Comparison of ENCODE assay signal across 28 cellular contexts in genomic region chr10:85238676-85239075, GRCh38.
"Had no signal": no experiment of that assay in that cellular context is flagged by ENCODE, and none has a peak within 500 bp of the region (broad histone marks: within the 10 kb centered on the region; RNA-seq: fewer than 3 reads in every experiment).

No MANE protein-coding gene starts in this region.

- ATAC-seq: left colon; left lung; lower lobe of right lung; naive thymus-derived CD8-positive, alpha-beta T cell; right lobe of liver; stimulated activated naive B cell treated with anti-CD40 and anti-IgM and Interleukin-4, amounts not matched to agents 10 μg/mL and 1 μg/mL and 100 μg/mL, for 72 hours; stimulated activated naive CD8-positive, alpha-beta T cell treated with anti-CD3 and anti-CD28 coated beads, Interleukin-15, Interleukin-2, amounts not matched to agents 100 U/mL and 50 U/mL, for 24 hours had no signal

- H3K9me3 Mint-ChIP-seq: nephron, neural crest cell had no signal

- H3K27me3 ChIP-seq: left lung, neutrophil, right atrium auricular region, right lobe of liver, stomach, testis, thyroid gland, transverse colon, upper lobe of left lung, vagina had no signal

- H3K36me3 ChIP-seq: left lung, lower lobe of right lung, neutrophil, right atrium auricular region, right lobe of liver, stomach, thyroid gland, transverse colon, upper lobe of left lung, vagina had no signal

- H3K4me1 ChIP-seq: left lung, lower lobe of right lung, right atrium auricular region, stomach, testis, transverse colon, upper lobe of left lung, vagina had no signal

- H3K27ac Mint-ChIP-seq: naive thymus-derived CD8-positive, alpha-beta T cell; progenitor cell of endocrine pancreas; stimulated activated naive B cell treated with anti-CD40 and anti-IgM and Interleukin-4, amounts not matched to agents 10 μg/mL and 1 μg/mL and 100 μg/mL, for 72 hours had no signal

- H3K4me1 Mint-ChIP-seq: naive thymus-derived CD8-positive, alpha-beta T cell; neural crest cell; stimulated activated naive B cell treated with anti-CD40 and anti-IgM and Interleukin-4, amounts not matched to agents 10 μg/mL and 1 μg/mL and 100 μg/mL, for 72 hours had no signal

- H3K27ac ChIP-seq: left lung, lower lobe of right lung, neutrophil, right atrium auricular region, right lobe of liver, stomach, testis, transverse colon, upper lobe of left lung, vagina had no signal

- DNase-seq: hippocampal formation; kidney; left colon; lower lobe of right lung; mammary epithelial cell; mesenchymal stem cell; naive thymus-derived CD8-positive, alpha-beta T cell; occipital lobe; right lobe of liver; stimulated activated CD4-positive, alpha-beta T cell treated with anti-CD3 and anti-CD28 coated beads, Interleukin-1b, Interleukin-23, amount 100 ng/mL, for 48 hours; stimulated activated CD4-positive, alpha-beta T cell treated with anti-CD3 and anti-CD28 coated beads, Interleukin-2, amount 100 ng/mL, for 48 hours; stimulated activated CD4-positive, alpha-beta T cell treated with anti-CD3 and anti-CD28 coated beads, Interleukin-4, amount 100 ng/mL, for 4 hours; stimulated activated CD8-positive, alpha-beta memory T cell treated with anti-CD3 and anti-CD28 coated beads, Interleukin-4, amount 100 ng/mL, for 48 hours; stimulated activated naive B cell treated with anti-CD40 and anti-IgM and Interleukin-4, amounts not matched to agents 10 μg/mL and 1 μg/mL and 100 μg/mL, for 72 hours; stimulated activated naive CD8-positive, alpha-beta T cell treated with anti-CD3 and anti-CD28 coated beads, Interleukin-15, Interleukin-2, amounts not matched to agents 100 U/mL and 50 U/mL, for 24 hours; stomach; testis; transverse colon had no signal

- H3K4me3 Mint-ChIP-seq: naive thymus-derived CD8-positive, alpha-beta T cell; nephron; neural crest cell; stimulated activated naive B cell treated with anti-CD40 and anti-IgM and Interleukin-4, amounts not matched to agents 10 μg/mL and 1 μg/mL and 100 μg/mL, for 72 hours had no signal

- H3K9me3 ChIP-seq: left lung, lower lobe of right lung, neutrophil, right atrium auricular region, right lobe of liver, stomach, testis, thyroid gland, transverse colon, upper lobe of left lung, vagina had no signal

- H3K36me3 Mint-ChIP-seq: naive thymus-derived CD8-positive, alpha-beta T cell; stimulated activated naive B cell treated with anti-CD40 and anti-IgM and Interleukin-4, amounts not matched to agents 10 μg/mL and 1 μg/mL and 100 μg/mL, for 72 hours had no signal

- H3K4me3 ChIP-seq: left lung, lower lobe of right lung, right atrium auricular region, right lobe of liver, smooth muscle cell, stomach, thyroid gland, transverse colon, upper lobe of left lung, vagina had no signal

- H3K4me2 ChIP-seq: smooth muscle cell had no signal

- H3K27me3 Mint-ChIP-seq: stimulated activated naive B cell treated with anti-CD40 and anti-IgM and Interleukin-4, amounts not matched to agents 10 μg/mL and 1 μg/mL and 100 μg/mL, for 72 hours had no signal
